ENCODE assay signal across 10 cellular contexts in genomic region chr4:151540728-151541437, GRCh38.
DNase-seq lines count a peak whose midpoint lies in the region; ATAC-seq, FAIRE-seq and TF ChIP-seq lines count a peak whose summit lies in the region.
"Had no signal": no experiment of that assay in that cellular context is flagged by ENCODE, and none has a peak within 500 bp of the region (broad histone marks: within the 10 kb centered on the region; RNA-seq: fewer than 3 reads in every experiment).

No MANE protein-coding gene starts in this region.

- no peak for ATAC-seq in HG02973 (IDR thresholded peaks at IDR 0.05; ENCODE audit: unreplicated experiment)
- ATAC-seq: stimulated activated naive CD8-positive, alpha-beta T cell treated with anti-CD3 and anti-CD28 coated beads, Interleukin-15, Interleukin-2, amounts not matched to agents 100 U/mL and 50 U/mL, for 24 hours had no signal

- TF ChIP-seq CTCF in Peyer's patch (IDR thresholded peaks at IDR 0.05) (no peak), fibroblast of pulmonary artery (IDR thresholded peaks at IDR 0.05; ENCODE audit: low read length, missing control alignments) (no peak)

- no peaks in the 10 kb centered on the region for H3K4me1 ChIP-seq in Peyer's patch
- H3K4me1 ChIP-seq in small intestine (ENCODE audit: control insufficient read depth in 2 of 2, insufficient read depth in 1 of 2, low read depth in 1 of 2, low read length in 1 of 2) = no peaks in the 10 kb centered on the region
- peaks cover 6% of the 10 kb centered on the region; the same call in 1 of the 2 replicates for H3K4me1 ChIP-seq in SJCRH30

- H3K27ac ChIP-seq in Peyer's patch (peak overlapping the region in 2 of 4 donors; percentile 54 to 85), small intestine (ENCODE audit: low read depth in 1 of 2, low read length in 1 of 2) (no peak overlapping the region), SJCRH30 (no peak overlapping the region)

- DNase-seq in HCEC 1CT (peak; percentile 74), Peyer's patch (peak in 2 of 3 donors; percentile 58 to 79), fibroblast of pulmonary artery (ENCODE audit: low read depth) (peak; percentile 93), small intestine (peak; percentile 65), SJCRH30 (no peak), posterior vena cava (ENCODE audit: low spot score) (no peak)
- DNase-seq in activated CD4-positive, CD25-positive, alpha-beta regulatory T cell (lab: John Stamatoyannopoulos, UW) = no peak
- DNase-seq: stimulated activated naive CD8-positive, alpha-beta T cell treated with anti-CD3 and anti-CD28 coated beads, Interleukin-15, Interleukin-2, amounts not matched to agents 100 U/mL and 50 U/mL, for 24 hours; T-helper 1 cell had no signal

- intact Hi-C loops in posterior vena cava (cut with DNase I) = no loop called here

- H3K9me3 ChIP-seq in Peyer's patch = no peaks in the 10 kb centered on the region
- no peaks in the 10 kb centered on the region for H3K9me3 ChIP-seq in small intestine (ENCODE audit: control insufficient read depth, low read depth)
- H3K9me3 ChIP-seq in SJCRH30 (replicated peaks) = no peaks in the 10 kb centered on the region

- no peaks in the 10 kb centered on the region for H3K27me3 ChIP-seq in Peyer's patch
- H3K27me3 ChIP-seq in small intestine (ENCODE audit: control insufficient read depth in 2 of 2, insufficient read depth in 2 of 2, low read length in 2 of 2) = no peaks in the 10 kb centered on the region
- H3K27me3 ChIP-seq in SJCRH30 = no peaks in the 10 kb centered on the region

- H3K4me3 ChIP-seq in Peyer's patch = no peak overlapping the region
- no peak overlapping the region for H3K4me3 ChIP-seq in fibroblast of pulmonary artery (replicated peaks; ENCODE audit: low read depth, low read length)
- H3K4me3 ChIP-seq in small intestine (ENCODE audit: low read depth in 1 of 2, low read length in 2 of 2) = no peak overlapping the region
- H3K4me3 ChIP-seq in SJCRH30 = no peak overlapping the region

- H3K36me3 ChIP-seq in Peyer's patch = no peaks in the 10 kb centered on the region
- H3K36me3 ChIP-seq in small intestine (ENCODE audit: control insufficient read depth in 2 of 2, insufficient read depth in 2 of 2, low read length in 2 of 2) = no peaks in the 10 kb centered on the region
- no peaks in the 10 kb centered on the region for H3K36me3 ChIP-seq in SJCRH30

- no peak for FAIRE-seq in small intestine (lab: Jason Lieb, UNC)

- no peak for TF ChIP-seq POLR2A in Peyer's patch (IDR thresholded peaks at IDR 0.05)

- WGBS in small intestine, 3 donors = 9 to 44% (median 28%) methylated on average over 3 of the region's 3 CpGs

Comparison
In these comparisons a context has a peak if more than half of its experiments do, and no peak if none do; other contexts are left out.
1. DNase-seq: peak in HCEC 1CT (single experiment), Peyer's patch (2 of 3), fibroblast of pulmonary artery (single experiment) and small intestine (single experiment); none in SJCRH30 (0 of 2), activated CD4-positive, CD25-positive, alpha-beta regulatory T cell (0 of 4) and posterior vena cava (single experiment).